2 cellular contexts compared by ENCODE assay signal in the genomic region with DNA sequence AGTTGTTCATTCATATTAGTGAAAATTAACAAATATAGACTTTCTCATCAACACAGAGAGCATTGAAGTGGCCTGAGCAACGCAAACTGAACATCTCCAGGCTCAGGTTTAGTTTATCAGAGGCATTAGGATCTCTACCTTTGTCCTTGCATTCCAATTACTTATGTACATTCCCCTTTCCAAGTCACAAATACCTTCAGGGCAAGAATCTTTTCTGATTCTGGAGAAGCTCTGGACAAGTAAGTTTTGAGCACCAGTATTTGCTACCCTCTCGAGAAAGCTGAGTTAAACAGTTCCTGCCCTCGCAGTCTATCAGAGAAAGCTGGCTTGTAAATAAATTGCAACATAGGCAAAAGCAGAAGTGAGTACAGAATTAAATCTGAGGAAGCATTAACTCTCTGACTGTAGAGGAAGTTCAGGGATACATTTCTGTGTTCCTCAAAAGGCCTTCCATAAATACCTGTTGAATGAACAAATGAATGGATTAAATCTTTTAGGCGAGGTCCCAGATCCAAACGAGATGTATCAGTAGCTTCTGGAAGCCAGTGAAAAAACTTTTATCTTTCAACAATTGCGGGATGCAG.
TF ChIP-seq lines count a peak whose summit lies in the region.

No MANE protein-coding gene starts in this region.

TF ChIP-seq in H1, 55 proteins besides CTCF, POLR2A, EP300 and RAD21 (continued from another document):
- no peak for TF ChIP-seq CHD2 (IDR thresholded peaks at IDR 0.05; ENCODE audit: low read length)

TF ChIP-seq in neural cell, 6 proteins besides CTCF, POLR2A, EP300 and RAD21 (continued from another document):
- TF ChIP-seq MXI1 (conservative IDR thresholded peaks at IDR 0.05; ENCODE audit: poor library complexity, severe bottlenecking): no peak
- no peak for TF ChIP-seq POLR2AphosphoS5 (IDR thresholded peaks at IDR 0.05)
- no peak for TF ChIP-seq REST (IDR thresholded peaks at IDR 0.05; ENCODE audit: borderline replicate concordance)
- TF ChIP-seq EZH2 (IDR thresholded peaks at IDR 0.05; ENCODE audit: borderline replicate concordance, insufficient read depth, low read length, poor library complexity, severe bottlenecking): no peak
TF ChIP-seq in neural cell: peak in this region for 0.
